8 cellular contexts compared by ENCODE assay signal in the genomic region with DNA sequence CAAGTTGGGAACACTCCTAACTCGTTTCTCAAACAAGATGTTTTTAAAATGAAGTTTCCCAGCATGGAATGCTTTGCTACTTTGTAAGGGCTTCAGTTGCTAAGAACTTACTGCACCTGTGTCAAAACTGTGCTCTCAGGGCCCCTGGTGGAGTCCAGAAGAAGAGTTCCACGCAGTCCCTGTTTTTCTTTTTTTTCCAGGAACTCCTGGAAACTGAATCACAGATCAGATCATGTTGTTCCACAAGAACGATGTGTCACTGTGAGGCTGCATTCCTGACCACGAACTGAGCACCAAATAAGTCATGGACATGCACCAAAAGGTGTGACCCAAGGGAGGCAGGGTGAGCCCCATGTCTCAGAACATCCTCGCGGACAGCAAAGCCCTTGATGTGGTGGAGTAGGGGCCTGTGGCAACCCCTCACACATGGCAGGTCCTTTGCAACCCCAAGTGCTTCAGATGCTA.
DNase-seq lines count a peak whose midpoint lies in the region; TF ChIP-seq lines count a peak whose summit lies in the region.

No MANE protein-coding gene starts in this region.

- TF ChIP-seq CTCF in nephron progenitor cell (IDR thresholded peaks at IDR 0.05): no peak

- no peak overlapping the region for H3K4me3 Mint-ChIP-seq in nephron progenitor cell

- DNase-seq in HPDE6-E6E7 (ENCODE audit: extremely low spot score): peak; percentile 45
- DNase-seq in astrocyte of the hippocampus (ENCODE audit: low read depth, low spot score): peak; percentile 66
- peak; percentile 23 for DNase-seq in inferior parietal cortex (ENCODE audit: extremely low spot score)
- DNase-seq in superior temporal gyrus (ENCODE audit: extremely low spot score): peak; percentile 29
- no peak for DNase-seq in activated CD8-positive, alpha-beta memory T cell treated with anti-CD3 and anti-CD28 coated beads, Interleukin-2, amount 50 U/mL, for 4 hours
- no peak for DNase-seq in GOT3 (lab: John Stamatoyannopoulos, UW)
- no peak for DNase-seq in NCI-H2227 (lab: John Stamatoyannopoulos, UW; ENCODE audit: unreplicated experiment)
- DNase-seq in nephron progenitor cell: no peak

- H3K27ac Mint-ChIP-seq in nephron progenitor cell: no peak overlapping the region

- H3K9me3 Mint-ChIP-seq in nephron progenitor cell: peaks cover 1% of the 10 kb centered on the region

- peaks cover 17% of the 10 kb centered on the region for H3K27me3 Mint-ChIP-seq in nephron progenitor cell (ENCODE audit: low read depth, poor library complexity)

- H3K36me3 Mint-ChIP-seq in nephron progenitor cell (ENCODE audit: low read depth): no peaks in the 10 kb centered on the region

- H3K4me1 Mint-ChIP-seq in nephron progenitor cell: peaks cover 14% of the 10 kb centered on the region

Comparison
In these comparisons a context has a peak if more than half of its experiments do, and no peak if none do; other contexts are left out.
1. DNase-seq: peak in HPDE6-E6E7 (single experiment), astrocyte of the hippocampus (single experiment), inferior parietal cortex (single experiment) and superior temporal gyrus (single experiment); none in activated CD8-positive, alpha-beta memory T cell treated with anti-CD3 and anti-CD28 coated beads, Interleukin-2, amount 50 U/mL, for 4 hours (single experiment), GOT3 (single experiment), NCI-H2227 (single experiment) and nephron progenitor cell (single experiment).